Comparison of ENCODE assay signal across 17 cellular contexts in the genomic region with DNA sequence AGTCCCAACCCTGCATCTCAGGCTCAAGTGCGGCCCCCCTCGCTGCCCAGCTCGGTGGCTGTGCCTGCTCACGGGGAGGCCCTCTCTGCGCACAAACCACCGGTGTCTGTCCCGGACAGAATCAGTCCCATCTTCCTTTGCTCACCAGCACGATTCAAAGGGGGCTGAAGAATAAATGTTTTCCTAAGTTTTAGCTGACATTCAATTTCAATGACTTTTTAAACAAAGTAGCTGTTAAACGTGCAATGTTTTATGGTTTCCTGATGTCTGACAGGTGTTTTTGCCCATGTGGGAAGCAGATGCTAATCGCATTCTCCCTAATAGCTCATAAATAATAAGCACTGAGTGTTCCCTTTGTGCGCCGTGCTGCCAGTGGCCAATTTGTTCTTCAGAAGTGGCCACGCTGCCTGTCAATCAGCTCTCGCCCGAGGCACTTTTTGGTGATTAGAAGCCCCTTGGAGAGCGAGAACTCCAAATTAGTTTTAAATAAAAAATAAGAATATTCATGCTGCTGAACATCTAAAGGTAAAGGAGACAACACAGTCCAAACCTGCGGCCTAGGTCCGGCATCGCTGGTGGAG. TPM values are rescaled to one million over a fixed set of nuclear protein-coding genes. Genes with fewer than 3 reads are reported as not detected.
DNase-seq lines count a peak whose midpoint lies in the region; ATAC-seq and TF ChIP-seq lines count a peak whose summit lies in the region.
"Had no signal": no experiment of that assay in that cellular context is flagged by ENCODE, and none has a peak within 500 bp of the region (broad histone marks: within the 10 kb centered on the region; RNA-seq: fewer than 3 reads in every experiment).

No MANE protein-coding gene starts in this region.

- peak; percentile 62 for DNase-seq in DMS153 (lab: John Stamatoyannopoulos, UW)
- DNase-seq in Jurkat, Clone E6-1 (ENCODE audit: low read depth, low spot score), result no peak
- peak; percentile 32 for DNase-seq in NCI-H2227 (lab: John Stamatoyannopoulos, UW; ENCODE audit: unreplicated experiment)
- no peak for DNase-seq in endodermal cell
- DNase-seq in epidermal melanocyte (ENCODE audit: insufficient read length, low spot score), result no peak
- no peak for DNase-seq in GM23338 (ENCODE audit: low spot score)
- no peak for DNase-seq in sciatic nerve (ENCODE audit: low spot score)
- no peak for DNase-seq in activated CD4-positive, alpha-beta memory T cell treated with anti-CD3 and anti-CD28 coated beads, Interleukin-2, amount 10 ng/mL, durations not matched to agents 7 days and 5 days
- DNase-seq: KG1, kidney glomerular epithelial cell, NCI-H187 had no signal

- intact Hi-C loops in sciatic nerve (cut with DNase I), result no loop called here

- H3K27me3 ChIP-seq in endodermal cell (ENCODE audit: control insufficient read depth, insufficient read depth, low read length, poor library complexity, severe bottlenecking) (peaks cover 23% of the 10 kb centered on the region), GM23338 (ENCODE audit: insufficient read depth) (no peaks in the 10 kb centered on the region)

- no peaks in the 10 kb centered on the region for H3K4me1 ChIP-seq in endodermal cell (ENCODE audit: control insufficient read depth, insufficient read depth, low read length)
- peaks cover 37% of the 10 kb centered on the region for H3K4me1 ChIP-seq in GM23338 (ENCODE audit: insufficient read depth)

- H4K20me1 ChIP-seq in GM23338 (replicated peaks; ENCODE audit: insufficient read depth), result no peaks in the 10 kb centered on the region

- H3K36me3 Mint-ChIP-seq in endodermal cell (ENCODE audit: low read depth), result no peaks in the 10 kb centered on the region
- no peaks in the 10 kb centered on the region for H3K36me3 Mint-ChIP-seq in GM23338 (ENCODE audit: low read depth)
- no peaks in the 10 kb centered on the region for H3K36me3 Mint-ChIP-seq in activated CD4-positive, alpha-beta memory T cell treated with anti-CD3 and anti-CD28 coated beads, Interleukin-2, amount 10 ng/mL, durations not matched to agents 7 days and 5 days (ENCODE audit: low read depth)
- H3K36me3 Mint-ChIP-seq: mesothelial cell of epicardium had no signal

- H3K4me3 Mint-ChIP-seq in endodermal cell (no peak overlapping the region), GM23338 (no peak overlapping the region)
- H3K4me3 Mint-ChIP-seq in activated CD4-positive, alpha-beta memory T cell treated with anti-CD3 and anti-CD28 coated beads, Interleukin-2, amount 10 ng/mL, durations not matched to agents 7 days and 5 days, result no peak overlapping the region
- H3K4me3 Mint-ChIP-seq: mesothelial cell of epicardium had no signal

- H3K27ac Mint-ChIP-seq in endodermal cell (no peak overlapping the region), GM23338 (no peak overlapping the region)
- H3K27ac Mint-ChIP-seq in activated CD4-positive, alpha-beta memory T cell treated with anti-CD3 and anti-CD28 coated beads, Interleukin-2, amount 10 ng/mL, durations not matched to agents 7 days and 5 days, result no peak overlapping the region
- H3K27ac Mint-ChIP-seq: mesothelial cell of epicardium had no signal

- POLR2A ChIA-PET in activated CD4-positive, alpha-beta memory T cell treated with anti-CD3 and anti-CD28 coated beads, Interleukin-2, amount 10 ng/mL, durations not matched to agents 7 days and 5 days (lab: Charles Lee), result interaction anchor here (0.7 kb wide), 1 partner anchor 24 kb away, joined by 3 read pairs; no protein-coding TSS in a partner anchor

- CTCF ChIA-PET in activated CD4-positive, alpha-beta memory T cell treated with anti-CD3 and anti-CD28 coated beads, Interleukin-2, amount 10 ng/mL, durations not matched to agents 7 days and 5 days (lab: Charles Lee), result interaction anchor here (2.4 kb wide), 1 partner anchor 28 kb away, joined by 9 read pairs; no protein-coding TSS in a partner anchor

- H3K27ac ChIP-seq in endodermal cell (ENCODE audit: low read depth, low read length) (peak overlapping the region; percentile 94), GM23338 (ENCODE audit: low read depth) (no peak overlapping the region)
- H3K27ac ChIP-seq: tibial nerve had no signal

- H3F3A ChIP-seq in GM23338 (replicated peaks; ENCODE audit: low read depth), result 0 out of 2 replicates have a peak, but pooled peaks cover 5% of the 10 kb centered on the region

- no peak overlapping the region for H2AFZ ChIP-seq in GM23338

- H3K36me3 ChIP-seq in endodermal cell (ENCODE audit: control insufficient read depth, insufficient read depth, low read length) (no peaks in the 10 kb centered on the region), GM23338 (ENCODE audit: insufficient read depth) (no peaks in the 10 kb centered on the region)
- H3K36me3 ChIP-seq: tibial nerve had no signal

- ATAC-seq in GM23338, result no peak
- ATAC-seq in sciatic nerve, result no peak

- H3K4me2 ChIP-seq in GM23338, result no peak overlapping the region

- peaks cover 4% of the 10 kb centered on the region for H3K4me1 Mint-ChIP-seq in endodermal cell
- peaks cover 47% of the 10 kb centered on the region for H3K4me1 Mint-ChIP-seq in GM23338
- H3K4me1 Mint-ChIP-seq in activated CD4-positive, alpha-beta memory T cell treated with anti-CD3 and anti-CD28 coated beads, Interleukin-2, amount 10 ng/mL, durations not matched to agents 7 days and 5 days, result peaks cover 57% of the 10 kb centered on the region

- TF ChIP-seq CTCF in endodermal cell (conservative IDR thresholded peaks at IDR 0.05) (no peak), GM23338 (conservative IDR thresholded peaks at IDR 0.05; ENCODE audit: low read depth in 2 of 2) (no peak)

- no peak overlapping the region for H3K9ac ChIP-seq in endodermal cell (ENCODE audit: extremely low read depth, low read length, poor library complexity, severe bottlenecking)

- H3K9me3 Mint-ChIP-seq in endodermal cell (no peaks in the 10 kb centered on the region), GM23338 (no peaks in the 10 kb centered on the region)
- no peaks in the 10 kb centered on the region for H3K9me3 Mint-ChIP-seq in activated CD4-positive, alpha-beta memory T cell treated with anti-CD3 and anti-CD28 coated beads, Interleukin-2, amount 10 ng/mL, durations not matched to agents 7 days and 5 days
- H3K9me3 Mint-ChIP-seq: mesothelial cell of epicardium had no signal

- WGBS in endodermal cell (ENCODE audit: insufficient coverage in 1 of 2, insufficient read length in 1 of 2), 2 experiments, result 89 to 92% methylated on average over 15 to 18 of the region's 19 CpGs

- peak overlapping the region; percentile 44 for H3K4me3 ChIP-seq in Jurkat, Clone E6-1 (ENCODE audit: low read length)
- no peak overlapping the region for H3K4me3 ChIP-seq in endodermal cell (ENCODE audit: low read length)
- no peak overlapping the region for H3K4me3 ChIP-seq in GM23338
- H3K4me3 ChIP-seq: tibial nerve had no signal

- no peaks in the 10 kb centered on the region for H3K79me2 ChIP-seq in GM23338 (replicated peaks; ENCODE audit: insufficient read depth)

- H3K9me2 ChIP-seq in GM23338 (ENCODE audit: insufficient read depth), result no peaks in the 10 kb centered on the region

- peaks cover 13% of the 10 kb centered on the region for H3K27me3 Mint-ChIP-seq in endodermal cell (ENCODE audit: insufficient read depth)
- peaks cover 17% of the 10 kb centered on the region for H3K27me3 Mint-ChIP-seq in GM23338 (ENCODE audit: insufficient read depth, low read depth, poor library complexity)
- peaks cover 53% of the 10 kb centered on the region for H3K27me3 Mint-ChIP-seq in activated CD4-positive, alpha-beta memory T cell treated with anti-CD3 and anti-CD28 coated beads, Interleukin-2, amount 10 ng/mL, durations not matched to agents 7 days and 5 days

- H3K9me3 ChIP-seq in endodermal cell (ENCODE audit: control insufficient read depth, low read length), result no peaks in the 10 kb centered on the region
- H3K9me3 ChIP-seq: tibial nerve had no signal

RNA-seq across cellular contexts. Expression of gene BHLHE23, which starts 26.3 kb away (rescaled TPM):
- polyA plus RNA-seq in Jurkat, Clone E6-1 (2012; ENCODE audit: insufficient read depth, insufficient read length), result 2.4 TPM
- total RNA-seq in endodermal cell, result not detected
- polyA plus RNA-seq in endodermal cell (2013, experiment 1 of 2), result 1.2 TPM
- polyA plus RNA-seq in endodermal cell (2013, experiment 2 of 2), result 0.46 TPM
- total RNA-seq in GM23338 (2014; rRNA removed; shearing (Covaris generic)), result 5.0 and 6.6 TPM in 2 replicates
- 0.52 TPM in 2 replicates for polyA plus RNA-seq in GM23338 (2016; fragmentation: Nextera tagmentation; extraction: Ambion mirVana)
- total RNA-seq in sciatic nerve, result not detected
- not detected for total RNA-seq in activated CD4-positive, alpha-beta memory T cell treated with anti-CD3 and anti-CD28 coated beads, Interleukin-2, amount 10 ng/mL, durations not matched to agents 7 days and 5 days
- total RNA-seq: fibroblast of lung, mesothelial cell of epicardium, osteoblast, skeletal muscle tissue, tibial nerve had no signal
- polyA plus RNA-seq: adipose tissue, fibroblast of lung had no signal

RNA-seq across cellular contexts. Expression of gene SLC17A9, which starts 28.0 kb away (rescaled TPM):
- polyA plus RNA-seq in Jurkat, Clone E6-1 (2012; ENCODE audit: insufficient read depth, insufficient read length), result 3.1 TPM
- total RNA-seq in endodermal cell (10 to 100 TPM in 1 of 2 donors, 1 to 10 TPM in 1; 8.9 to 10.2 TPM), sciatic nerve (3.8 TPM)
- 3.2 TPM for polyA plus RNA-seq in endodermal cell (2013, experiment 1 of 2)
- 3.4 TPM for polyA plus RNA-seq in endodermal cell (2013, experiment 2 of 2)
- 24.2 and 32.0 TPM in 2 replicates for total RNA-seq in GM23338 (2014; rRNA removed; shearing (Covaris generic))
- 36.1 and 39.3 TPM in 2 replicates for polyA plus RNA-seq in GM23338 (2016; fragmentation: Nextera tagmentation; extraction: Ambion mirVana)
- 1 to 10 TPM; 4.7 to 5.8 TPM for total RNA-seq in activated CD4-positive, alpha-beta memory T cell treated with anti-CD3 and anti-CD28 coated beads, Interleukin-2, amount 10 ng/mL, durations not matched to agents 7 days and 5 days
- total RNA-seq: skeletal muscle tissue had no signal

RNA-seq across cellular contexts. Expression of gene GID8, which starts 42.5 kb away (rescaled TPM):
- polyA plus RNA-seq in Jurkat, Clone E6-1 (2012; ENCODE audit: insufficient read depth, insufficient read length), result 23.3 TPM
- total RNA-seq in endodermal cell (10 to 100 TPM; 51.5 to 52.1 TPM), sciatic nerve (27.2 TPM)
- 47.3 TPM for polyA plus RNA-seq in endodermal cell (2013, experiment 1 of 2)
- 41.8 TPM for polyA plus RNA-seq in endodermal cell (2013, experiment 2 of 2)
- total RNA-seq in GM23338 (2014; rRNA removed; shearing (Covaris generic)), result 102 and 106 TPM in 2 replicates
- polyA plus RNA-seq in GM23338 (2016; fragmentation: Nextera tagmentation; extraction: Ambion mirVana), result 41.7 and 41.8 TPM in 2 replicates
- 10 to 100 TPM; 31.9 to 32.8 TPM for total RNA-seq in activated CD4-positive, alpha-beta memory T cell treated with anti-CD3 and anti-CD28 coated beads, Interleukin-2, amount 10 ng/mL, durations not matched to agents 7 days and 5 days

RNA-seq across cellular contexts. Expression of gene DIDO1, which starts 54.2 kb away (rescaled TPM):
- polyA plus RNA-seq in Jurkat, Clone E6-1 (2012; ENCODE audit: insufficient read depth, insufficient read length), result 58.1 TPM
- 10 to 100 TPM; 53.5 to 68.3 TPM for total RNA-seq in endodermal cell
- polyA plus RNA-seq in endodermal cell (2013, experiment 1 of 2), result 47.8 TPM
- 43.0 TPM for polyA plus RNA-seq in endodermal cell (2013, experiment 2 of 2)
- total RNA-seq in GM23338 (2014; rRNA removed; shearing (Covaris generic)), result 147 and 162 TPM in 2 replicates
- polyA plus RNA-seq in GM23338 (2016; fragmentation: Nextera tagmentation; extraction: Ambion mirVana), result 61.5 and 72.4 TPM in 2 replicates
- total RNA-seq in sciatic nerve, result 60.9 TPM
- total RNA-seq in activated CD4-positive, alpha-beta memory T cell treated with anti-CD3 and anti-CD28 coated beads, Interleukin-2, amount 10 ng/mL, durations not matched to agents 7 days and 5 days, result 10 to 100 TPM; 62.2 to 66.2 TPM

Comparison
In these comparisons a context has a peak if more than half of its experiments do, and no peak if none do; other contexts are left out.
1. DNase-seq: peak in DMS153 (single experiment) and NCI-H2227 (single experiment); none in Jurkat, Clone E6-1 (single experiment), endodermal cell (single experiment), epidermal melanocyte (single experiment), GM23338 (single experiment), sciatic nerve (single experiment) and activated CD4-positive, alpha-beta memory T cell treated with anti-CD3 and anti-CD28 coated beads, Interleukin-2, amount 10 ng/mL, durations not matched to agents 7 days and 5 days (single experiment).